ENCODE assay signal across 9 cellular contexts in genomic region chr3:51994530-51994929, GRCh38. TPM values are rescaled to one million over a fixed set of nuclear protein-coding genes. Genes with fewer than 3 reads are reported as not detected.
DNase-seq lines count a peak whose midpoint lies in the region; ATAC-seq, FAIRE-seq and TF ChIP-seq lines count a peak whose summit lies in the region.
"Had no signal": no experiment of that assay in that cellular context is flagged by ENCODE, and none has a peak within 500 bp of the region (broad histone marks: within the 10 kb centered on the region; RNA-seq: fewer than 3 reads in every experiment).

No MANE protein-coding gene starts in this region.

- TF ChIP-seq CTCF in DND-41 (IDR thresholded peaks at IDR 0.05; ENCODE audit: borderline replicate concordance, extremely low read depth, low read length, poor library complexity, severe bottlenecking) (no peak), PC-9 (conservative IDR thresholded peaks at IDR 0.05) (no peak), endothelial cell of umbilical vein (IDR thresholded peaks at IDR 0.05; ENCODE audit: extremely low read depth in 1 of 2, insufficient read depth in 1 of 2, low read depth in 1 of 2, low read length in 2 of 2) (no peak), osteoblast (IDR thresholded peaks at IDR 0.05; ENCODE audit: extremely low read depth, low read depth, low read length) (no peak)

- peaks cover 31% of the 10 kb centered on the region for H3K79me2 ChIP-seq in DND-41 (ENCODE audit: insufficient read depth, low read length)
- peaks cover 35% of the 10 kb centered on the region for H3K79me2 ChIP-seq in PC-9 (ENCODE audit: low read depth)
- peaks cover 30% of the 10 kb centered on the region for H3K79me2 ChIP-seq in endothelial cell of umbilical vein (ENCODE audit: control insufficient read depth, insufficient read depth, low read length)
- H3K79me2 ChIP-seq in osteoblast (ENCODE audit: insufficient read depth, low read length): peaks cover 29% of the 10 kb centered on the region

- H3K9ac ChIP-seq in DND-41 (ENCODE audit: low read depth, low read length): peak overlapping the region; percentile 86
- peak overlapping the region; percentile 99 for H3K9ac ChIP-seq in endothelial cell of umbilical vein (replicated peaks; ENCODE audit: extremely low read depth, insufficient read depth, low read length)

- no peaks in the 10 kb centered on the region for H3K9me1 ChIP-seq in endothelial cell of umbilical vein (replicated peaks; ENCODE audit: control insufficient read depth, extremely low read depth, insufficient read depth, low read length)

- no peak for DNase-seq in DND-41
- no peak for DNase-seq in PC-9
- no peak for DNase-seq in endothelial cell of umbilical vein (ENCODE audit: low read depth, low spot score)
- DNase-seq in osteoblast (ENCODE audit: insufficient read length, low spot score, missing footprints): no peak
- DNase-seq in HuH-7 (ENCODE audit: low spot score): no peak
- no peak for DNase-seq in effector CD8-positive, alpha-beta T cell (lab: John Stamatoyannopoulos, UW)
- DNase-seq in NCI-H1694 treated with DMSO at 0.1 percent for 48 hours (lab: John Stamatoyannopoulos, UW): no peak
- no peak for DNase-seq in globus pallidus (ENCODE audit: low spot score)
- DNase-seq: NCI-H2081 treated with DMSO at 0.1 percent for 48 hours had no signal

- peaks cover 29% of the 10 kb centered on the region for H4K20me1 ChIP-seq in DND-41 (ENCODE audit: insufficient read depth, low read length)
- 0 out of 2 replicates have a peak, but pooled peaks cover 10% of the 10 kb centered on the region for H4K20me1 ChIP-seq in PC-9 (ENCODE audit: insufficient read depth)
- no peaks in the 10 kb centered on the region for H4K20me1 ChIP-seq in endothelial cell of umbilical vein (replicated peaks; ENCODE audit: control insufficient read depth, extremely low read depth, insufficient read depth, low read length)
- H4K20me1 ChIP-seq in osteoblast (ENCODE audit: insufficient read depth, low read length): peaks cover 17% of the 10 kb centered on the region

- no peaks in the 10 kb centered on the region for H3K9me2 ChIP-seq in PC-9 (ENCODE audit: insufficient read depth)

- H3K36me3 ChIP-seq in DND-41 (ENCODE audit: insufficient read depth, low read length) (peaks cover 40% of the 10 kb centered on the region), PC-9 (ENCODE audit: low read depth) (peaks cover 24% of the 10 kb centered on the region), endothelial cell of umbilical vein (ENCODE audit: control insufficient read depth in 2 of 2, extremely low read depth in 1 of 2, insufficient read depth in 2 of 2, low read length in 2 of 2) (peaks cover 16 to 20% of the 10 kb centered on the region in 2 experiments), osteoblast (ENCODE audit: insufficient read depth, low read length) (peaks cover 32% of the 10 kb centered on the region)

- intact Hi-C loops in PC-9 (cut with micrococcal nuclease; ENCODE audit: unreplicated experiment): no loop called here
- intact Hi-C loops in endothelial cell of umbilical vein (cut with micrococcal nuclease): no loop called here

- no peak for TF ChIP-seq POLR2A in endothelial cell of umbilical vein (IDR thresholded peaks at IDR 0.05; ENCODE audit: low read depth, low read length)

- H3K4me2 ChIP-seq in DND-41 (ENCODE audit: insufficient read depth, low read length) (peak overlapping the region; percentile 93), PC-9 (peak overlapping the region; percentile 100), endothelial cell of umbilical vein (ENCODE audit: insufficient read depth, low read length) (peak overlapping the region; percentile 91), osteoblast (ENCODE audit: insufficient read depth, low read length) (peak overlapping the region; percentile 99)

- POLR2A ChIA-PET in PC-9 (lab: Charles Lee; ENCODE audit: unreplicated experiment) (interaction anchor here (0.6 kb wide), 1 partner anchor 139 kb away, joined by 3 read pairs; no protein-coding TSS in a partner anchor), endothelial cell of umbilical vein (lab: Charles Lee) (interaction anchor here (2.2 kb wide), 1 partner anchor 11 kb away, joined by 15 read pairs; the partner anchor contains the start of gene ACY1)

- BruUV-seq in PC-9 (replicated peaks; lab: Mats Ljungman, UMichigan) (TSS peak; percentile 48), endothelial cell of umbilical vein (replicated peaks; lab: Mats Ljungman, UMichigan) (TSS peak; percentile 46)

- dilution Hi-C loops in endothelial cell of umbilical vein (cut with MboI; ENCODE audit: extremely low pct_ligation_motif_present, low sequenced_read_pairs): loop anchor here (10.0 kb wide), 1 partner anchor 150 kb away; no protein-coding TSS in a partner anchor

- H3K9me3 ChIP-seq in DND-41 (ENCODE audit: insufficient read depth, low read length, severe bottlenecking) (no peaks in the 10 kb centered on the region), PC-9 (ENCODE audit: insufficient read depth, low read depth) (no peaks in the 10 kb centered on the region), endothelial cell of umbilical vein (replicated peaks; ENCODE audit: control insufficient read depth, insufficient read depth, low read length) (no peaks in the 10 kb centered on the region), osteoblast (ENCODE audit: low read depth, low read length) (no peaks in the 10 kb centered on the region)

- CTCF ChIA-PET in PC-9 (lab: Charles Lee) (no interaction called here), endothelial cell of umbilical vein (lab: Charles Lee) (interaction anchor here (2.7 kb wide), 1 partner anchor 12 kb away, joined by 13 read pairs; the partner anchor contains the start of gene ACY1)

- H3K27me3 ChIP-seq in DND-41 (ENCODE audit: insufficient read depth, low read length, poor library complexity) (no peaks in the 10 kb centered on the region), PC-9 (ENCODE audit: insufficient read depth, low read depth) (no peaks in the 10 kb centered on the region), endothelial cell of umbilical vein (ENCODE audit: control insufficient read depth in 2 of 2, insufficient read depth in 2 of 2, low read length in 2 of 2) (no peaks in the 10 kb centered on the region), osteoblast (ENCODE audit: insufficient read depth, low read length) (peaks cover 5% of the 10 kb centered on the region)

- H3K4me1 ChIP-seq in DND-41 (ENCODE audit: insufficient read depth, low read length) (peaks cover 28% of the 10 kb centered on the region), PC-9 (replicated peaks; ENCODE audit: insufficient read depth) (peaks cover 20% of the 10 kb centered on the region), endothelial cell of umbilical vein (ENCODE audit: control insufficient read depth, extremely low read depth, insufficient read depth, low read length) (peaks cover 19% of the 10 kb centered on the region), osteoblast (ENCODE audit: insufficient read depth, low read length) (peaks cover 16% of the 10 kb centered on the region)

- peaks cover 64% of the 10 kb centered on the region for H3F3A ChIP-seq in PC-9 (ENCODE audit: insufficient read depth, low read depth)

- H3K27ac ChIP-seq in DND-41 (ENCODE audit: low read length) (peak overlapping the region; percentile 91), PC-9 (peak overlapping the region; percentile 95; the same call in 1 of the 2 replicates), endothelial cell of umbilical vein (ENCODE audit: insufficient read depth, low read depth, low read length) (peak overlapping the region; percentile 89), osteoblast (ENCODE audit: low read depth, low read length) (peak overlapping the region; percentile 95)

- H2AFZ ChIP-seq in DND-41 (ENCODE audit: low read depth, low read length) (no peak overlapping the region), PC-9 (no peak overlapping the region), endothelial cell of umbilical vein (ENCODE audit: low read depth, low read length) (no peak overlapping the region), osteoblast (ENCODE audit: low read length) (no peak overlapping the region)

- peak overlapping the region; percentile 43 to 73; a peak in 3 of 4 replicates for H3K4me3 ChIP-seq in DND-41 (ENCODE audit: low read depth in 1 of 2, low read length in 2 of 2)
- H3K4me3 ChIP-seq in PC-9: peak overlapping the region; percentile 100
- H3K4me3 ChIP-seq in endothelial cell of umbilical vein (replicated peaks in 1 of 3; ENCODE audit: insufficient read depth in 1 of 3, low read depth in 1 of 3, low read length in 3 of 3): peak overlapping the region; percentile 67 to 96 (median 91)
- peak overlapping the region; percentile 100 for H3K4me3 ChIP-seq in osteoblast (ENCODE audit: insufficient read depth, low read length)

- FAIRE-seq in endothelial cell of umbilical vein (lab: Jason Lieb, UNC): peak; percentile 18

- ATAC-seq in DND-41 (ENCODE audit: insufficient read depth, low read depth): no peak

RNA-seq across cellular contexts. Expression of gene RPL29, which starts 1.2 kb away (rescaled TPM):
- total RNA-seq in PC-9 (2021) (942 and 1,278 TPM in 2 replicates), endothelial cell of umbilical vein (1,127 and 1,236 TPM in 2 replicates), osteoblast (824 and 862 TPM in 2 replicates)
- polyA plus RNA-seq in endothelial cell of umbilical vein: 2,177 and 2,233 TPM in 2 replicates
- 2,878 and 3,285 TPM in 2 replicates for polyA plus RNA-seq in endothelial cell of umbilical vein (2011; cell fraction: cytosol; rRNA removed)
- 757 and 761 TPM in 2 replicates for polyA plus RNA-seq in endothelial cell of umbilical vein (2011; cell fraction: nucleus; rRNA removed)
- polyA plus RNA-seq in endothelial cell of umbilical vein (2012): 1,767 and 2,009 TPM in 2 replicates
- 662 and 669 TPM in 2 replicates for polyA minus RNA-seq in endothelial cell of umbilical vein
- polyA minus RNA-seq in endothelial cell of umbilical vein (2011; cell fraction: cytosol; rRNA and poly(A)+ RNA removed): 1,316 TPM
- polyA minus RNA-seq in endothelial cell of umbilical vein (2011; cell fraction: nucleus; rRNA and poly(A)+ RNA removed): 163 and 166 TPM in 2 replicates

RNA-seq across cellular contexts. Expression of gene ACY1, which starts 11.2 kb away (rescaled TPM):
- total RNA-seq in PC-9 (2021): 52.2 and 63.3 TPM in 2 replicates
- total RNA-seq in endothelial cell of umbilical vein: 12.3 and 13.4 TPM in 2 replicates
- 32.9 and 41.2 TPM in 2 replicates for polyA plus RNA-seq in endothelial cell of umbilical vein
- 19.2 and 21.5 TPM in 2 replicates for polyA plus RNA-seq in endothelial cell of umbilical vein (2011; cell fraction: cytosol; rRNA removed)
- 26.2 and 28.1 TPM in 2 replicates for polyA plus RNA-seq in endothelial cell of umbilical vein (2011; cell fraction: nucleus; rRNA removed)
- polyA plus RNA-seq in endothelial cell of umbilical vein (2012): 14.0 and 23.9 TPM in 2 replicates
- polyA minus RNA-seq in endothelial cell of umbilical vein: 14.8 and 40.9 TPM in 2 replicates
- polyA minus RNA-seq in endothelial cell of umbilical vein (2011; cell fraction: cytosol; rRNA and poly(A)+ RNA removed): 32.8 TPM
- polyA minus RNA-seq in endothelial cell of umbilical vein (2011; cell fraction: nucleus; rRNA and poly(A)+ RNA removed): 7.0 and 7.5 TPM in 2 replicates
- 35.7 and 37.6 TPM in 2 replicates for total RNA-seq in osteoblast

RNA-seq across cellular contexts. Expression of gene ABHD14A, which starts 19.7 kb away (rescaled TPM):
- total RNA-seq in PC-9 (2021): 7.1 and 9.9 TPM in 2 replicates
- 6.6 and 8.2 TPM in 2 replicates for total RNA-seq in endothelial cell of umbilical vein
- 23.7 and 30.6 TPM in 2 replicates for polyA plus RNA-seq in endothelial cell of umbilical vein
- polyA plus RNA-seq in endothelial cell of umbilical vein (2011; cell fraction: cytosol; rRNA removed): 15.3 and 19.4 TPM in 2 replicates
- polyA plus RNA-seq in endothelial cell of umbilical vein (2011; cell fraction: nucleus; rRNA removed): 5.9 and 6.3 TPM in 2 replicates
- polyA plus RNA-seq in endothelial cell of umbilical vein (2012): 7.2 and 7.6 TPM in 2 replicates
- polyA minus RNA-seq in endothelial cell of umbilical vein: 7.7 and 7.9 TPM in 2 replicates
- 16.3 TPM for polyA minus RNA-seq in endothelial cell of umbilical vein (2011; cell fraction: cytosol; rRNA and poly(A)+ RNA removed)
- polyA minus RNA-seq in endothelial cell of umbilical vein (2011; cell fraction: nucleus; rRNA and poly(A)+ RNA removed): 1.5 TPM in 1 of 2 replicates, not detected in the other
- total RNA-seq in osteoblast: 16.5 and 18.8 TPM in 2 replicates

RNA-seq across cellular contexts. Expression of gene ABHD14B, which starts 20.7 kb away (rescaled TPM):
- total RNA-seq in PC-9 (2021) (63.2 and 64.4 TPM in 2 replicates), endothelial cell of umbilical vein (15.8 and 20.5 TPM in 2 replicates), osteoblast (38.7 and 44.2 TPM in 2 replicates)
- 50.3 and 54.3 TPM in 2 replicates for polyA plus RNA-seq in endothelial cell of umbilical vein
- polyA plus RNA-seq in endothelial cell of umbilical vein (2011; cell fraction: cytosol; rRNA removed): 27.3 and 28.0 TPM in 2 replicates
- polyA plus RNA-seq in endothelial cell of umbilical vein (2011; cell fraction: nucleus; rRNA removed): 17.2 TPM in 2 replicates
- 25.0 and 34.4 TPM in 2 replicates for polyA plus RNA-seq in endothelial cell of umbilical vein (2012)
- polyA minus RNA-seq in endothelial cell of umbilical vein: 33.9 and 36.6 TPM in 2 replicates
- polyA minus RNA-seq in endothelial cell of umbilical vein (2011; cell fraction: cytosol; rRNA and poly(A)+ RNA removed): 31.9 TPM
- polyA minus RNA-seq in endothelial cell of umbilical vein (2011; cell fraction: nucleus; rRNA and poly(A)+ RNA removed): 5.6 and 8.2 TPM in 2 replicates

RNA-seq across cellular contexts. Expression of gene PCBP4, which starts 27.3 kb away (rescaled TPM):
- 14.7 and 17.9 TPM in 2 replicates for total RNA-seq in PC-9 (2021)
- total RNA-seq in endothelial cell of umbilical vein: 42.7 and 46.5 TPM in 2 replicates
- 63.1 and 75.4 TPM in 2 replicates for polyA plus RNA-seq in endothelial cell of umbilical vein
- 36.6 and 47.2 TPM in 2 replicates for polyA plus RNA-seq in endothelial cell of umbilical vein (2011; cell fraction: cytosol; rRNA removed)
- 168 and 200 TPM in 2 replicates for polyA plus RNA-seq in endothelial cell of umbilical vein (2011; cell fraction: nucleus; rRNA removed)
- 33.7 and 41.7 TPM in 2 replicates for polyA plus RNA-seq in endothelial cell of umbilical vein (2012)
- 27.4 and 28.6 TPM in 2 replicates for polyA minus RNA-seq in endothelial cell of umbilical vein
- 8.5 TPM for polyA minus RNA-seq in endothelial cell of umbilical vein (2011; cell fraction: cytosol; rRNA and poly(A)+ RNA removed)
- polyA minus RNA-seq in endothelial cell of umbilical vein (2011; cell fraction: nucleus; rRNA and poly(A)+ RNA removed): 12.5 and 18.1 TPM in 2 replicates
- 19.7 and 22.4 TPM in 2 replicates for total RNA-seq in osteoblast
